Comparison of ENCODE assay signal across 9 cellular contexts in genomic region chr22:32926600-32926999, GRCh38.
DNase-seq lines count a peak whose midpoint lies in the region; ATAC-seq and TF ChIP-seq lines count a peak whose summit lies in the region.
"Had no signal": no experiment of that assay in that cellular context is flagged by ENCODE, and none has a peak within 500 bp of the region (broad histone marks: within the 10 kb centered on the region; RNA-seq: fewer than 3 reads in every experiment).

No MANE protein-coding gene starts in this region.

- DNase-seq in activated naive CD8-positive, alpha-beta T cell treated with anti-CD3 and anti-CD28 coated beads, Interleukin-2, amount 50 U/mL, for 24 hours: peak; percentile 2
- no peak for DNase-seq in activated naive CD8-positive, alpha-beta T cell treated with anti-CD3 and anti-CD28 coated beads for 36 hours
- DNase-seq in SHP77 treated with DMSO at 0.1 percent for 48 hours (lab: John Stamatoyannopoulos, UW): peak; percentile 2
- no peak for DNase-seq in transverse colon
- DNase-seq in natural killer cell: no peak

- H3K27ac ChIP-seq in gastroesophageal sphincter: no peak overlapping the region
- no peak overlapping the region for H3K27ac ChIP-seq in transverse colon

- H3K36me3 ChIP-seq in gastroesophageal sphincter (no peaks in the 10 kb centered on the region), transverse colon (no peaks in the 10 kb centered on the region)

- H3K27me3 ChIP-seq in gastroesophageal sphincter: no peaks in the 10 kb centered on the region
- no peaks in the 10 kb centered on the region for H3K27me3 ChIP-seq in transverse colon

- H3K36me3 Mint-ChIP-seq in activated naive CD8-positive, alpha-beta T cell treated with anti-CD3 and anti-CD28 coated beads, Interleukin-2, amount 50 U/mL, for 24 hours (ENCODE audit: low read depth): no peaks in the 10 kb centered on the region
- H3K36me3 Mint-ChIP-seq in activated naive CD8-positive, alpha-beta T cell treated with anti-CD3 and anti-CD28 coated beads for 36 hours: no peaks in the 10 kb centered on the region
- H3K36me3 Mint-ChIP-seq in natural killer cell: no peaks in the 10 kb centered on the region
- H3K36me3 Mint-ChIP-seq: activated naive CD4-positive, alpha-beta T cell treated with anti-CD3 and anti-CD28 coated beads, Interleukin-2, amount 50 U/mL, for 24 hours had no signal

- TF ChIP-seq EP300 in gastroesophageal sphincter (IDR thresholded peaks at IDR 0.05) (no peak), transverse colon (IDR thresholded peaks at IDR 0.05; ENCODE audit: low read depth) (no peak)

- intact Hi-C loops in transverse colon (cut with DNase I; ENCODE audit: low total_unique reads) (loop anchor here (5.0 kb wide), 1 partner anchor 61 kb away; no protein-coding TSS in a partner anchor), natural killer cell (cut with micrococcal nuclease) (no loop called here)

- TF ChIP-seq CTCF in gastroesophageal sphincter (IDR thresholded peaks at IDR 0.05): peak; percentile 29 to 63 (median 58)
- TF ChIP-seq CTCF in transverse colon (IDR thresholded peaks at IDR 0.05): peak; percentile 31 to 60 (median 53)
- no peak for TF ChIP-seq CTCF in natural killer cell (IDR thresholded peaks at IDR 0.05)

- no peak overlapping the region for H3K4me3 ChIP-seq in gastroesophageal sphincter
- no peak overlapping the region for H3K4me3 ChIP-seq in transverse colon

- H3K27ac Mint-ChIP-seq in activated naive CD8-positive, alpha-beta T cell treated with anti-CD3 and anti-CD28 coated beads, Interleukin-2, amount 50 U/mL, for 24 hours: no peak overlapping the region
- no peak overlapping the region for H3K27ac Mint-ChIP-seq in activated naive CD8-positive, alpha-beta T cell treated with anti-CD3 and anti-CD28 coated beads for 36 hours
- no peak overlapping the region for H3K27ac Mint-ChIP-seq in natural killer cell
- H3K27ac Mint-ChIP-seq: activated naive CD4-positive, alpha-beta T cell treated with anti-CD3 and anti-CD28 coated beads, Interleukin-2, amount 50 U/mL, for 24 hours had no signal

- TF ChIP-seq POLR2A in gastroesophageal sphincter (IDR thresholded peaks at IDR 0.05) (no peak), transverse colon (IDR thresholded peaks at IDR 0.05) (no peak)

- no peaks in the 10 kb centered on the region for H3K4me1 Mint-ChIP-seq in activated naive CD8-positive, alpha-beta T cell treated with anti-CD3 and anti-CD28 coated beads, Interleukin-2, amount 50 U/mL, for 24 hours
- no peaks in the 10 kb centered on the region for H3K4me1 Mint-ChIP-seq in activated naive CD8-positive, alpha-beta T cell treated with anti-CD3 and anti-CD28 coated beads for 36 hours
- no peaks in the 10 kb centered on the region for H3K4me1 Mint-ChIP-seq in natural killer cell
- H3K4me1 Mint-ChIP-seq: activated naive CD4-positive, alpha-beta T cell treated with anti-CD3 and anti-CD28 coated beads, Interleukin-2, amount 50 U/mL, for 24 hours had no signal

- 50 to 57% methylated on average over 1 of the region's 1 CpG for WGBS in gastroesophageal sphincter (ENCODE audit: low coverage in 1 of 2), 2 donors
- WGBS in transverse colon (ENCODE audit: low coverage in 1 of 2), 2 donors: 8 to 60% methylated on average over 1 of the region's 1 CpG

- in situ Hi-C loops in transverse colon (cut with MboI; ENCODE audit: low pct_ligation_motif_present in 1 of 4, low pct_unique_long_range_greater_than_20kb in 1 of 4, low sequenced_read_pairs in 3 of 4): no loop called here

- H3K4me3 Mint-ChIP-seq in activated naive CD8-positive, alpha-beta T cell treated with anti-CD3 and anti-CD28 coated beads, Interleukin-2, amount 50 U/mL, for 24 hours: no peak overlapping the region
- no peak overlapping the region for H3K4me3 Mint-ChIP-seq in activated naive CD8-positive, alpha-beta T cell treated with anti-CD3 and anti-CD28 coated beads for 36 hours
- no peak overlapping the region for H3K4me3 Mint-ChIP-seq in natural killer cell
- H3K4me3 Mint-ChIP-seq: activated naive CD4-positive, alpha-beta T cell treated with anti-CD3 and anti-CD28 coated beads, Interleukin-2, amount 50 U/mL, for 24 hours had no signal

- ATAC-seq in activated naive CD8-positive, alpha-beta T cell treated with anti-CD3 and anti-CD28 coated beads, Interleukin-2, amount 50 U/mL, for 24 hours: no peak
- no peak for ATAC-seq in gastroesophageal sphincter
- ATAC-seq in GM18867 (IDR thresholded peaks at IDR 0.05; ENCODE audit: unreplicated experiment): no peak
- no peak for ATAC-seq in natural killer cell
- ATAC-seq in HG03469 (IDR thresholded peaks at IDR 0.05; ENCODE audit: unreplicated experiment): no peak

- H3K9me3 ChIP-seq in gastroesophageal sphincter (no peaks in the 10 kb centered on the region), transverse colon (no peaks in the 10 kb centered on the region)

- no peaks in the 10 kb centered on the region for H3K4me1 ChIP-seq in gastroesophageal sphincter
- no peaks in the 10 kb centered on the region for H3K4me1 ChIP-seq in transverse colon

- no peaks in the 10 kb centered on the region for H3K9me3 Mint-ChIP-seq in activated naive CD8-positive, alpha-beta T cell treated with anti-CD3 and anti-CD28 coated beads, Interleukin-2, amount 50 U/mL, for 24 hours
- no peaks in the 10 kb centered on the region for H3K9me3 Mint-ChIP-seq in activated naive CD8-positive, alpha-beta T cell treated with anti-CD3 and anti-CD28 coated beads for 36 hours
- H3K9me3 Mint-ChIP-seq in natural killer cell: no peaks in the 10 kb centered on the region
- H3K9me3 Mint-ChIP-seq: activated naive CD4-positive, alpha-beta T cell treated with anti-CD3 and anti-CD28 coated beads, Interleukin-2, amount 50 U/mL, for 24 hours had no signal

- no peaks in the 10 kb centered on the region for H3K27me3 Mint-ChIP-seq in activated naive CD8-positive, alpha-beta T cell treated with anti-CD3 and anti-CD28 coated beads, Interleukin-2, amount 50 U/mL, for 24 hours
- H3K27me3 Mint-ChIP-seq in activated naive CD8-positive, alpha-beta T cell treated with anti-CD3 and anti-CD28 coated beads for 36 hours: peaks cover 5% of the 10 kb centered on the region
- peaks cover 5 to 14% of the 10 kb centered on the region in 2 donors for H3K27me3 Mint-ChIP-seq in natural killer cell (ENCODE audit: low read depth in 2 of 2)

Comparison
In these comparisons a context has a peak if more than half of its experiments do, and no peak if none do; other contexts are left out.
1. DNase-seq: peak in activated naive CD8-positive, alpha-beta T cell treated with anti-CD3 and anti-CD28 coated beads, Interleukin-2, amount 50 U/mL, for 24 hours (single experiment) and SHP77 treated with DMSO at 0.1 percent for 48 hours (single experiment); none in activated naive CD8-positive, alpha-beta T cell treated with anti-CD3 and anti-CD28 coated beads for 36 hours (single experiment), transverse colon (single experiment) and natural killer cell (single experiment).